In the genomic region with DNA sequence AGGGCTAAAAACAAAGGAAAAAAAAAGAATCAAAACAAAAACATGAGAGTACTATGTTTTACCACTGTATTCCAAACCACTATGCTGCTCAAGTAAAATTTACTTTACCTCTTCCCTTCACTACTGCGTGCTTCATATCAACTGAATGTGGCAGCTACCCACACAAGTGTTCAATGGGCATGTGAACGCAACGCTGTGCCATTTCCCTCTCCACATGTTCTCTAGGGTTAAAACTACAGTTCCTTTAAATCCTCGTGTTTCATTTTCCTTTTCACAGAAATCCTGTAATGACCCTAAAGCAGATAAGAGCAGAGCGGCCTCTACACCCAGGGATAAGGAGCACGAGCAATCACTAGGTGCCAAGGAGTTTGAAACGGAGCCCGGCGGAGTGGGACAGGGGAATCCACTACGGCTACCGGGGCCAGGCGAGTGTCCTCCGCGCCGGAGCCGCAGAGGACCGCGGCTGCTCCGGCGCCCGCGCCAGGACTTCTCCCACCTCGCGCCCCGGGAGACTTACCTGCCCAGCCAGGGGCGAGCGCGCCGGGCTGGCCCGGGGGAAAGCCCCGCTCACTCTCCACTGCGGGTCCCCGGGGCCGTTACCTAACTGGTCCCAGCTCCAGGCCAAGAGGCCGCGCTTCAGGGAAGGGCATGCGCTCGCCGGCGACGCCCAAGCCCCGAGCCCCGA, we compare ENCODE assay signal across 8 cellular contexts. TPM values are rescaled to one million over a fixed set of nuclear protein-coding genes. Genes with fewer than 3 reads are reported as not detected.
DNase-seq lines count a peak whose midpoint lies in the region; ATAC-seq and TF ChIP-seq lines count a peak whose summit lies in the region.

No MANE protein-coding gene starts in this region.

- DNase-seq in Caco-2 (peak; percentile 40 to 45), M059J (ENCODE audit: low read depth) (peak; percentile 72), body of pancreas (peak; percentile 51 to 64 (median 60)), gastrocnemius medialis (peak; percentile 46 to 61), middle frontal gyrus (ENCODE audit: extremely low spot score, low spot score) (no peak)
- peak; percentile 48 for DNase-seq in T-helper 2 cell treated with Interferon-gamma antibody and Interleukin-4, amounts not matched to agents 5 μg/mL and 100 μg/mL, for 36 hours (ENCODE audit: low spot score)

- CTCF ChIA-PET in Caco-2 (lab: Charles Lee): interaction anchor here (2.7 kb wide), 1 partner anchor 178 kb away, joined by 24 read pairs; no protein-coding TSS in a partner anchor

- H3K4me1 Mint-ChIP-seq in Caco-2 (ENCODE audit: low read depth, unreplicated experiment): peaks cover 13% of the 10 kb centered on the region
- peaks cover 49% of the 10 kb centered on the region for H3K4me1 Mint-ChIP-seq in T-helper 2 cell treated with Interferon-gamma antibody and Interleukin-4, amounts not matched to agents 5 μg/mL and 100 μg/mL, for 36 hours (ENCODE audit: low read depth)

- ATAC-seq in GM21723 (IDR thresholded peaks at IDR 0.05; ENCODE audit: unreplicated experiment) (peak; percentile 13), body of pancreas (peak; percentile 12), gastrocnemius medialis (peak; percentile 54 to 55)

- peaks cover 7% of the 10 kb centered on the region; the same call in 1 of the 2 replicates for H3K4me1 ChIP-seq in Caco-2
- peaks cover 34% of the 10 kb centered on the region for H3K4me1 ChIP-seq in body of pancreas
- H3K4me1 ChIP-seq in iPS-18a (ENCODE audit: control insufficient read depth, low read depth, low read length): peaks cover 18% of the 10 kb centered on the region
- peaks cover 18 to 37% of the 10 kb centered on the region in 2 donors for H3K4me1 ChIP-seq in gastrocnemius medialis

- intact Hi-C loops in Caco-2 (cut with micrococcal nuclease; ENCODE audit: unreplicated experiment): loop anchor here (10.0 kb wide), 1 partner anchor 881 kb away; a partner anchor contains a TSS
- intact Hi-C loops in body of pancreas (cut with DNase I): no loop called here
- intact Hi-C loops in gastrocnemius medialis (cut with DNase I; ENCODE audit: low total_unique reads): loop anchor here (2.0 to 10.0 kb wide), 9 partner anchors 67 to 1611 kb away; a partner anchor contains a TSS

- in situ Hi-C loops in gastrocnemius medialis (cut with MboI; ENCODE audit: low sequenced_read_pairs in 4 of 4): loop anchor here in 3 of 4 donors (10.0 to 25.0 kb wide), 4 partner anchors 97 to 878 kb away; a partner anchor contains a TSS

- H3K4me3 ChIP-seq in Caco-2 (ENCODE audit: low read depth, low read length) (peak overlapping the region; percentile 67), body of pancreas (peak overlapping the region; percentile 37 to 67), iPS-18a (ENCODE audit: low read length) (peak overlapping the region; percentile 97), gastrocnemius medialis (peak overlapping the region; percentile 70 to 80 (median 74))

- no peaks in the 10 kb centered on the region for H3K9me3 Mint-ChIP-seq in Caco-2 (ENCODE audit: unreplicated experiment)
- H3K9me3 Mint-ChIP-seq in T-helper 2 cell treated with Interferon-gamma antibody and Interleukin-4, amounts not matched to agents 5 μg/mL and 100 μg/mL, for 36 hours: no peaks in the 10 kb centered on the region

- H3K27me3 ChIP-seq in Caco-2 (replicated peaks; ENCODE audit: control insufficient read depth, insufficient read depth, low read length) (no peaks in the 10 kb centered on the region), body of pancreas (no peaks in the 10 kb centered on the region), iPS-18a (ENCODE audit: control insufficient read depth, insufficient read depth, low read length) (no peaks in the 10 kb centered on the region), gastrocnemius medialis (no peaks in the 10 kb centered on the region)

- peaks cover 23% of the 10 kb centered on the region for H3K36me3 Mint-ChIP-seq in Caco-2 (ENCODE audit: insufficient read depth, unreplicated experiment)
- H3K36me3 Mint-ChIP-seq in T-helper 2 cell treated with Interferon-gamma antibody and Interleukin-4, amounts not matched to agents 5 μg/mL and 100 μg/mL, for 36 hours (ENCODE audit: low read depth): peaks cover 10% of the 10 kb centered on the region

- no peak for TF ChIP-seq CTCF in Caco-2 (IDR thresholded peaks at IDR 0.05; ENCODE audit: insufficient read depth in 1 of 2, low read depth in 1 of 2, low read length in 1 of 2, severe bottlenecking in 1 of 2, unreplicated experiment in 1 of 2)
- TF ChIP-seq CTCF in body of pancreas (IDR thresholded peaks at IDR 0.05): no peak
- TF ChIP-seq CTCF in gastrocnemius medialis (IDR thresholded peaks at IDR 0.05 in 4 of 5, conservative IDR thresholded peaks at IDR 0.05 in 1 of 5): no peak

- peak overlapping the region; percentile 80 for H3K9ac ChIP-seq in iPS-18a (ENCODE audit: low read length)

- H3K36me3 ChIP-seq in Caco-2 (ENCODE audit: control insufficient read depth, insufficient read depth, low read length) (no peaks in the 10 kb centered on the region), body of pancreas (replicated peaks in 1 of 2; ENCODE audit: insufficient read depth in 1 of 2, low read depth in 2 of 2) (no peaks in the 10 kb centered on the region), iPS-18a (ENCODE audit: control insufficient read depth, low read depth, low read length) (no peaks in the 10 kb centered on the region), gastrocnemius medialis (no peaks in the 10 kb centered on the region)

- TF ChIP-seq POLR2A in body of pancreas (IDR thresholded peaks at IDR 0.05): peak in 2 of 3 donors; percentile 66 to 72
- TF ChIP-seq POLR2A in gastrocnemius medialis (IDR thresholded peaks at IDR 0.05): peak in 1 of 2 donors; percentile 55

- POLR2A ChIA-PET in Caco-2 (lab: Charles Lee): interaction anchor here (0.7 to 2.1 kb wide), 8 partner anchors 14 to 486 kb away, joined by 3 to 21 read pairs (median 6); a partner anchor contains a TSS

- H3K4me3 Mint-ChIP-seq in Caco-2 (ENCODE audit: unreplicated experiment): peak overlapping the region; percentile 93
- H3K4me3 Mint-ChIP-seq in T-helper 2 cell treated with Interferon-gamma antibody and Interleukin-4, amounts not matched to agents 5 μg/mL and 100 μg/mL, for 36 hours: peak overlapping the region; percentile 94

- no peaks in the 10 kb centered on the region for H3K27me3 Mint-ChIP-seq in Caco-2 (ENCODE audit: insufficient read depth, unreplicated experiment)
- no peaks in the 10 kb centered on the region for H3K27me3 Mint-ChIP-seq in T-helper 2 cell treated with Interferon-gamma antibody and Interleukin-4, amounts not matched to agents 5 μg/mL and 100 μg/mL, for 36 hours (ENCODE audit: low read depth)

- 0 to 1% methylated on average over 13 to 43 of the region's 43 CpGs for WGBS in body of pancreas, 2 donors

- H3K9me3 ChIP-seq in Caco-2 (no peaks in the 10 kb centered on the region), body of pancreas (no peaks in the 10 kb centered on the region), iPS-18a (ENCODE audit: control insufficient read depth, low read depth, low read length) (no peaks in the 10 kb centered on the region), gastrocnemius medialis (no peaks in the 10 kb centered on the region)

- H3K27ac ChIP-seq in body of pancreas (peak overlapping the region; percentile 89 to 97 (median 94)), iPS-18a (ENCODE audit: low read length) (no peak overlapping the region), gastrocnemius medialis (peak overlapping the region; percentile 87 to 98 (median 97))

- H3K27ac Mint-ChIP-seq in Caco-2 (ENCODE audit: unreplicated experiment): peak overlapping the region; percentile 85
- peak overlapping the region; percentile 96 for H3K27ac Mint-ChIP-seq in T-helper 2 cell treated with Interferon-gamma antibody and Interleukin-4, amounts not matched to agents 5 μg/mL and 100 μg/mL, for 36 hours

- BruUV-seq in Caco-2 (replicated peaks; lab: Mats Ljungman, UMichigan): no TSS peak

RNA-seq across cellular contexts. Expression of a gene that starts 0.8 kb away (rescaled TPM):
- 75.5 and 79.1 TPM in 2 replicates for total RNA-seq in Caco-2 (2022)
- total RNA-seq in M059J (2014; rRNA removed; shearing (Covaris generic)): 204 and 300 TPM in 2 replicates
- total RNA-seq in body of pancreas: 10 to 100 TPM; 56.0 to 78.9 TPM
- total RNA-seq in gastrocnemius medialis: 100 to 1,000 TPM; 107 to 199 (median 159) TPM
